ENCODE assay signal across 8 cellular contexts in genomic region chr2:221572821-221573429, GRCh38. TPM values are rescaled to one million over a fixed set of nuclear protein-coding genes. Genes with fewer than 3 reads are reported as not detected.
DNase-seq lines count a peak whose midpoint lies in the region; ATAC-seq and TF ChIP-seq lines count a peak whose summit lies in the region.

No MANE protein-coding gene starts in this region.

- intact Hi-C loops in CD14-positive monocyte (cut with micrococcal nuclease), result loop anchor here (2.0 to 5.0 kb wide), 2 partner anchors 886 to 1836 kb away; no protein-coding TSS in a partner anchor

- H3K9me3 Mint-ChIP-seq in CD14-positive monocyte (peaks cover 0 to 31% (median 20%) of the 10 kb centered on the region in 7 donors), brain (peaks cover 0 to 7% (median 0%) of the 10 kb centered on the region in 5 experiments)

- peak overlapping the region; percentile 93 for H3K4me2 ChIP-seq in SK-N-SH

- 6% methylated on average over 13 of the region's 42 CpGs for WGBS in SK-N-SH (ENCODE audit: low lambda C conversion rate)

- no peak for TF ChIP-seq EP300 in SK-N-SH (IDR thresholded peaks at IDR 0.05; ENCODE audit: borderline replicate concordance in 1 of 2, low read depth in 1 of 2, low read length in 1 of 2)

- H3K36me3 ChIP-seq in SK-N-SH (replicated peaks in 1 of 2; ENCODE audit: control insufficient read depth in 1 of 2, insufficient read depth in 2 of 2, low read length in 1 of 2) (no peaks in the 10 kb centered on the region), iPS-20b (ENCODE audit: insufficient read depth, low read depth, low read length) (0 out of 2 replicates have a peak, but pooled peaks cover 3% of the 10 kb centered on the region)

- peak overlapping the region; percentile 80 for H2AFZ ChIP-seq in SK-N-SH (ENCODE audit: low read depth)

- H3K27ac ChIP-seq in SK-N-SH (ENCODE audit: low read depth in 2 of 2, low read length in 1 of 2) (no peak overlapping the region), iPS-20b (ENCODE audit: low read length) (no peak overlapping the region)

- no peaks in the 10 kb centered on the region for H4K20me1 ChIP-seq in SK-N-SH (ENCODE audit: insufficient read depth)

- H3K27me3 ChIP-seq in SK-N-SH (ENCODE audit: insufficient read depth), result peaks cover 55% of the 10 kb centered on the region
- peaks cover 72% of the 10 kb centered on the region for H3K27me3 ChIP-seq in iPS-20b (ENCODE audit: insufficient read depth, low read length)

- peak; percentile 23 for ATAC-seq in GM19351 (IDR thresholded peaks at IDR 0.05; ENCODE audit: unreplicated experiment)
- peak; percentile 21 for ATAC-seq in HG03342 (IDR thresholded peaks at IDR 0.05; ENCODE audit: unreplicated experiment)

- TF ChIP-seq CTCF in CD14-positive monocyte (IDR thresholded peaks at IDR 0.05), result no peak
- TF ChIP-seq CTCF in SK-N-SH (IDR thresholded peaks at IDR 0.05), result no peak
- no peak for TF ChIP-seq CTCF in brain (conservative IDR thresholded peaks at IDR 0.05)

- H3K36me3 Mint-ChIP-seq in CD14-positive monocyte, result peaks cover 10 to 25% of the 10 kb centered on the region in 2 donors
- peaks cover 17% of the 10 kb centered on the region for H3K36me3 Mint-ChIP-seq in brain

- TF ChIP-seq RAD21 in SK-N-SH (IDR thresholded peaks at IDR 0.05; ENCODE audit: low read length), result no peak

- H3K4me1 Mint-ChIP-seq in CD14-positive monocyte, result peaks cover 36% of the 10 kb centered on the region
- H3K4me1 Mint-ChIP-seq in brain, result peaks cover 41% of the 10 kb centered on the region

- no peak overlapping the region for H3K9ac ChIP-seq in SK-N-SH
- H3K9ac ChIP-seq in iPS-20b (ENCODE audit: low read depth, low read length), result peak overlapping the region; percentile 52; the same call in 1 of the 2 replicates

- H3K9me3 ChIP-seq in SK-N-SH, result no peaks in the 10 kb centered on the region
- no peaks in the 10 kb centered on the region for H3K9me3 ChIP-seq in iPS-20b (ENCODE audit: insufficient read depth, low read depth, low read length)

- POLR2A ChIA-PET in SK-N-SH (lab: Yijun Ruan, JAX), result interaction anchor here (0.6 kb wide), 1 partner anchor 968 kb away, joined by 3 read pairs; no protein-coding TSS in a partner anchor

- H3K4me1 ChIP-seq in SK-N-SH (ENCODE audit: control insufficient read depth in 1 of 2, insufficient read depth in 2 of 2, low read depth in 1 of 2, low read length in 1 of 2) (peaks cover 0 to 10% of the 10 kb centered on the region in 2 experiments; a peak in 1 of 4 replicates), iPS-20b (ENCODE audit: insufficient read depth, low read length) (peaks cover 20% of the 10 kb centered on the region; the same call in 1 of the 2 replicates)

- peak overlapping the region in 1 of 7 donors; percentile 66 for H3K27ac Mint-ChIP-seq in CD14-positive monocyte
- H3K27ac Mint-ChIP-seq in brain, result peak overlapping the region; percentile 85 to 96 (median 95)

- H3K27me3 Mint-ChIP-seq in CD14-positive monocyte (ENCODE audit: low read depth in 3 of 3), result peaks cover 73 to 82% (median 73%) of the 10 kb centered on the region in 3 donors
- peaks cover 19% of the 10 kb centered on the region for H3K27me3 Mint-ChIP-seq in brain

- DNase-seq in CD14-positive monocyte (ENCODE audit: low spot score) (no peak), SK-N-SH (no peak), NCI-H187 treated with DMSO at 0.1 percent for 48 hours (lab: John Stamatoyannopoulos, UW) (no peak)
- peak; percentile 28 for DNase-seq in stimulated activated CD4-positive, alpha-beta T cell treated with anti-CD3 and anti-CD28 coated beads, Interleukin-12 subunit alpha, Interleukin-12 subunit beta, amount 100 ng/mL, for 4 hours

- peaks cover 5% of the 10 kb centered on the region for H3F3A ChIP-seq in SK-N-SH (replicated peaks; ENCODE audit: insufficient read depth)

- CTCF ChIA-PET in SK-N-SH (lab: Yijun Ruan, JAX), result interaction anchor here (0.6 to 3.6 kb wide), 25 partner anchors 10 to 1838 kb away, joined by 3 to 26 read pairs (median 5); no protein-coding TSS in a partner anchor

- H3K9me2 ChIP-seq in SK-N-SH, result no peaks in the 10 kb centered on the region

- H3K4me3 Mint-ChIP-seq in CD14-positive monocyte (peak overlapping the region; percentile 83 to 95), brain (peak overlapping the region; percentile 92 to 97 (median 95))

- peak overlapping the region; percentile 50 to 74 for H3K4me3 ChIP-seq in SK-N-SH (ENCODE audit: low read depth in 2 of 2, low read length in 1 of 2)
- H3K4me3 ChIP-seq in iPS-20b (ENCODE audit: low read length), result peak overlapping the region; percentile 82

- no peaks in the 10 kb centered on the region for H3K79me2 ChIP-seq in SK-N-SH (ENCODE audit: insufficient read depth)

TF ChIP-seq in SK-N-SH, 30 proteins besides CTCF, POLR2A, EP300 and RAD21:
- TF ChIP-seq FOSL2 (IDR thresholded peaks at IDR 0.05; ENCODE audit: borderline replicate concordance, low read depth), result no peak
- no peak for TF ChIP-seq NRF1 (IDR thresholded peaks at IDR 0.05; ENCODE audit: low read depth, low read length)
- no peak for TF ChIP-seq IRF3 (IDR thresholded peaks at IDR 0.05; ENCODE audit: low read depth, low read length)
- no peak for TF ChIP-seq REST (IDR thresholded peaks at IDR 0.05; ENCODE audit: low read depth, low read length)
- no peak for TF ChIP-seq FOXJ3 (CRISPR knock-in tag; IDR thresholded peaks at IDR 0.05)
- no peak for TF ChIP-seq TCF12 (IDR thresholded peaks at IDR 0.05)
- no peak for TF ChIP-seq CHD2 (IDR thresholded peaks at IDR 0.05; ENCODE audit: low read length, partially characterized antibody)
- TF ChIP-seq SMC3 (IDR thresholded peaks at IDR 0.05; ENCODE audit: low read depth, low read length), result no peak
- no peak for TF ChIP-seq NFIC (IDR thresholded peaks at IDR 0.05; ENCODE audit: borderline replicate concordance)
- no peak for TF ChIP-seq JUND (IDR thresholded peaks at IDR 0.05)
- TF ChIP-seq ELF1 (IDR thresholded peaks at IDR 0.05), result no peak
- TF ChIP-seq MAX (IDR thresholded peaks at IDR 0.05; ENCODE audit: low read depth), result no peak
- TF ChIP-seq POLR2AphosphoS5 (IDR thresholded peaks at IDR 0.05; ENCODE audit: low read depth, low read length), result no peak
- no peak for TF ChIP-seq YY1 (IDR thresholded peaks at IDR 0.05; ENCODE audit: low read depth)
- no peak for TF ChIP-seq PBX3 (IDR thresholded peaks at IDR 0.05)
- no peak for TF ChIP-seq MXI1 (IDR thresholded peaks at IDR 0.05; ENCODE audit: low read depth, low read length)
- no peak for TF ChIP-seq SIN3A (IDR thresholded peaks at IDR 0.05; ENCODE audit: borderline replicate concordance, low read depth, low read length)
- TF ChIP-seq MEF2A (IDR thresholded peaks at IDR 0.05; ENCODE audit: borderline replicate concordance, low read depth), result no peak

RNA-seq across cellular contexts. Expression of gene EPHA4, which starts 0.8 kb away (rescaled TPM):
- polyA plus RNA-seq in CD14-positive monocyte (under 1 TPM in 1 of 2 donors, not detected in 1; 0.31 TPM), SK-N-SH (2012; rRNA removed) (0.73 and 0.90 TPM in 2 replicates), brain (ENCODE audit: insufficient read depth, low read depth, low replicate concordance) (6.1 TPM)
- polyA plus RNA-seq in SK-N-SH (2012; cell fraction: cytosol; rRNA removed), result 0.62 and 0.76 TPM in 2 replicates
- polyA plus RNA-seq in SK-N-SH (2012; cell fraction: nucleus; rRNA removed), result 1.3 and 1.8 TPM in 2 replicates
